In the genomic region with DNA sequence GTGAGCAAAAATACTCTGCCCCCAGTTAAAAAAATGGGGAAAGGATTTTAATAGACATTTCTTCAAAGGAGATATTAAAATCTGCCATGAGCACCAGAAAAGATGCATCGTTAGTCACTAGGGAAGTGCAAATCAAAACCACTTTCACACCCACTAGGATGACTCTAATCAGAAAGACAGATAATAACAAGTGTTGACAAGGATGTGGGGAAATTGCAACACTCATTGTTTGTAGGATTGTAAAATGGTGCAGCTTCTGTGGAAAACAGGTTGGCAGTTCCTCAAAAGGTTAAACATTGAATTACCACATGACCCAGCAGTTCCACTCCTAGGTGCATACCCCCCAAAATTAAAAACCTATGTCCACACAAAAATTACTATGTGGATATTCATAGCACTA, we compare ENCODE assay signal across 37 cellular contexts.
DNase-seq lines count a peak whose midpoint lies in the region; ATAC-seq, FAIRE-seq and TF ChIP-seq lines count a peak whose summit lies in the region.
"Had no signal": no experiment of that assay in that cellular context is flagged by ENCODE, and none has a peak within 500 bp of the region (broad histone marks: within the 10 kb centered on the region; RNA-seq: fewer than 3 reads in every experiment).

No MANE protein-coding gene starts in this region.

- no peak overlapping the region for H3K27ac ChIP-seq in HepG2 (ENCODE audit: extremely low read length, insufficient read depth, low read length)
- no peak overlapping the region for H3K27ac ChIP-seq in right lobe of liver
- H3K27ac ChIP-seq in HEK293 (ENCODE audit: extremely low read depth, low read depth, low read length): no peak overlapping the region
- peak overlapping the region; percentile 94 for H3K27ac ChIP-seq in neutrophil
- H3K27ac ChIP-seq: 22Rv1, A549, C4-2B had no signal

- H3K4me1 Mint-ChIP-seq in natural killer cell treated with Interleukin-12 subunit alpha and Interleukin-12 subunit beta and Interleukin-15 and Interleukin-18, amount 100 ng/mL, for 72 hours (ENCODE audit: low read depth in 2 of 2): peaks cover 0 to 4% of the 10 kb centered on the region in 2 donors
- no peaks in the 10 kb centered on the region for H3K4me1 Mint-ChIP-seq in activated naive CD4-positive, alpha-beta T cell treated with anti-CD3 and anti-CD28 coated beads, Interleukin-2, amount 10 ng/mL, durations not matched to agents 7 days and 5 days
- H3K4me1 Mint-ChIP-seq: B cell; CD4-positive, alpha-beta memory T cell; CD4-positive, CD25-positive, alpha-beta regulatory T cell; CD8-positive, alpha-beta memory T cell had no signal

- H3K79me2 ChIP-seq in HepG2 (ENCODE audit: insufficient read depth, low read length): no peaks in the 10 kb centered on the region

- BruUV-seq in HepG2 (replicated peaks; lab: Mats Ljungman, UMichigan): no TSS peak

- no peaks in the 10 kb centered on the region; a peak in 1 of 5 replicates for H3K27me3 ChIP-seq in HepG2 (ENCODE audit: control insufficient read depth in 1 of 2, insufficient read depth in 2 of 2, low read length in 2 of 2)
- H3K27me3 ChIP-seq in right lobe of liver: no peaks in the 10 kb centered on the region
- peaks cover 6% of the 10 kb centered on the region for H3K27me3 ChIP-seq in neutrophil
- H3K27me3 ChIP-seq: BLaER1; BLaER1 treated with 17β-estradiol and CSF1 and Interleukin-3, amounts not matched to agents 10 nM and 100 nM had no signal

- no peak overlapping the region for H3K4me2 ChIP-seq in HepG2 (ENCODE audit: low read depth, low read length)
- H3K4me2 ChIP-seq: A549 had no signal

- POLR2A ChIA-PET in HepG2 (lab: Yijun Ruan, JAX) (no interaction called here), HEK293 (lab: Yijun Ruan, JAX) (no interaction called here)

- DNase-seq in HepG2 (ENCODE audit: low spot score): no peak
- no peak for DNase-seq in right lobe of liver
- peak; percentile 59 for DNase-seq in amniotic epithelial cell (ENCODE audit: low read depth)
- no peak for DNase-seq in natural killer cell treated with Interleukin-12 subunit alpha and Interleukin-12 subunit beta and Interleukin-15 and Interleukin-18, amount 100 ng/mL, for 72 hours (ENCODE audit: low spot score)
- no peak for DNase-seq in activated naive CD4-positive, alpha-beta T cell treated with anti-CD3 and anti-CD28 coated beads, Interleukin-2, amount 10 ng/mL, durations not matched to agents 7 days and 5 days
- DNase-seq: 8988T; ACHN; AML-193; BE2C; C1 segment of cervical spinal cord; Caco-2; Calu3; CD4-positive, alpha-beta memory T cell; CD4-positive, alpha-beta T cell; CD4-positive, CD25-positive, alpha-beta regulatory T cell; CD8-positive, alpha-beta memory T cell; CD8-positive, alpha-beta T cell; COR-L47; DMS 273 treated with DMSO at 0.1 percent for 48 hours; DMS153; DMS53; DMS79; DMS79 treated with DMSO at 0.1 percent for 48 hours; DND-41; EL had no signal

- no peak overlapping the region for H2AFZ ChIP-seq in HepG2 (ENCODE audit: low read length)

- peak overlapping the region in 1 of 2 donors; percentile 47 for H3K27ac Mint-ChIP-seq in natural killer cell treated with Interleukin-12 subunit alpha and Interleukin-12 subunit beta and Interleukin-15 and Interleukin-18, amount 100 ng/mL, for 72 hours
- H3K27ac Mint-ChIP-seq in activated naive CD4-positive, alpha-beta T cell treated with anti-CD3 and anti-CD28 coated beads, Interleukin-2, amount 10 ng/mL, durations not matched to agents 7 days and 5 days: no peak overlapping the region
- H3K27ac Mint-ChIP-seq: B cell; CD14-positive monocyte; CD4-positive, alpha-beta memory T cell; CD4-positive, alpha-beta T cell; CD4-positive, CD25-positive, alpha-beta regulatory T cell; CD8-positive, alpha-beta memory T cell; CD8-positive, alpha-beta T cell had no signal

- TF ChIP-seq CTCF in HepG2 (CRISPR knock-in tag; IDR thresholded peaks at IDR 0.05): no peak
- TF ChIP-seq CTCF in right lobe of liver (IDR thresholded peaks at IDR 0.05): no peak
- no peak for TF ChIP-seq CTCF in HEK293 (tag by site-specific recombination; IDR thresholded peaks at IDR 0.05)
- TF ChIP-seq CTCF in neutrophil (IDR thresholded peaks at IDR 0.05): no peak

- FAIRE-seq in HepG2 (lab: Jason Lieb, UNC): no peak
- FAIRE-seq: A204.1, A549, D721Med had no signal

- in situ Hi-C loops in HepG2 (cut with HindIII; ENCODE audit: extremely low pct_ligation_motif_present, low pct_unique_long_range_greater_than_20kb): no loop called here

- H3K9me3 ChIP-seq in HepG2 (ENCODE audit: low read length) (no peaks in the 10 kb centered on the region), right lobe of liver (no peaks in the 10 kb centered on the region), HEK293 (ENCODE audit: control insufficient read depth, insufficient read depth, low read depth, low read length) (no peaks in the 10 kb centered on the region), neutrophil (no peaks in the 10 kb centered on the region)
- H3K9me3 ChIP-seq: A549, BE2C, Caco-2 had no signal

- peaks cover 21 to 35% of the 10 kb centered on the region in 2 donors for H3K27me3 Mint-ChIP-seq in natural killer cell treated with Interleukin-12 subunit alpha and Interleukin-12 subunit beta and Interleukin-15 and Interleukin-18, amount 100 ng/mL, for 72 hours
- peaks cover 4% of the 10 kb centered on the region for H3K27me3 Mint-ChIP-seq in activated naive CD4-positive, alpha-beta T cell treated with anti-CD3 and anti-CD28 coated beads, Interleukin-2, amount 10 ng/mL, durations not matched to agents 7 days and 5 days
- H3K27me3 Mint-ChIP-seq: CD4-positive, CD25-positive, alpha-beta regulatory T cell had no signal

- 5% methylated on average over 1 of the region's 1 CpG for WGBS in HepG2 (ENCODE audit: low lambda C conversion rate)
- WGBS in right lobe of liver (ENCODE audit: insufficient coverage, low coverage, low lambda C conversion rate, missing lambda C conversion rate): 67% methylated on average over 1 of the region's 1 CpG

- ATAC-seq in HepG2: no peak
- ATAC-seq in right lobe of liver: no peak
- ATAC-seq in HG03139 (IDR thresholded peaks at IDR 0.05; ENCODE audit: unreplicated experiment): no peak
- no peak for ATAC-seq in natural killer cell treated with Interleukin-12 subunit alpha and Interleukin-12 subunit beta and Interleukin-15 and Interleukin-18, amount 100 ng/mL, for 72 hours
- ATAC-seq: A549; CD8-positive, alpha-beta T cell had no signal

- H3K9ac ChIP-seq in HepG2 (ENCODE audit: insufficient read depth, low read depth, low read length): no peak overlapping the region
- H3K9ac ChIP-seq: BLaER1; BLaER1 treated with 17β-estradiol and CSF1 and Interleukin-3, amounts not matched to agents 10 nM and 100 nM had no signal

- no peaks in the 10 kb centered on the region for H4K20me1 ChIP-seq in HepG2 (ENCODE audit: insufficient read depth, low read length)
- H4K20me1 ChIP-seq: BLaER1; BLaER1 treated with 17β-estradiol and CSF1 and Interleukin-3, amounts not matched to agents 10 nM and 100 nM had no signal

- H3K4me1 ChIP-seq in HepG2 (ENCODE audit: insufficient read depth, low read length): no peaks in the 10 kb centered on the region
- no peaks in the 10 kb centered on the region for H3K4me1 ChIP-seq in right lobe of liver
- no peaks in the 10 kb centered on the region for H3K4me1 ChIP-seq in HEK293 (ENCODE audit: control insufficient read depth, insufficient read depth, low read length)
- H3K4me1 ChIP-seq in neutrophil (ENCODE audit: control insufficient read depth in 1 of 2, insufficient read depth in 1 of 2, low read depth in 1 of 2, low read length in 1 of 2): peaks cover 36 to 53% of the 10 kb centered on the region in 2 experiments
- H3K4me1 ChIP-seq: A549, BE2C, Caco-2 had no signal

- H3K9me3 Mint-ChIP-seq in natural killer cell treated with Interleukin-12 subunit alpha and Interleukin-12 subunit beta and Interleukin-15 and Interleukin-18, amount 100 ng/mL, for 72 hours: no peaks in the 10 kb centered on the region
- no peaks in the 10 kb centered on the region for H3K9me3 Mint-ChIP-seq in activated naive CD4-positive, alpha-beta T cell treated with anti-CD3 and anti-CD28 coated beads, Interleukin-2, amount 10 ng/mL, durations not matched to agents 7 days and 5 days
- H3K9me3 Mint-ChIP-seq: CD4-positive, alpha-beta T cell had no signal

- TF ChIP-seq EP300 in HepG2 (IDR thresholded peaks at IDR 0.05; ENCODE audit: low read depth in 2 of 2, low read length in 2 of 2) (no peak), HepG2 (CRISPR knock-in tag; IDR thresholded peaks at IDR 0.05; ENCODE audit: borderline replicate concordance) (no peak)

- H3K4me3 ChIP-seq in HepG2 (replicated peaks in 1 of 3; ENCODE audit: insufficient read depth in 1 of 3, low read depth in 2 of 3, low read length in 3 of 3): no peak overlapping the region
- no peak overlapping the region for H3K4me3 ChIP-seq in right lobe of liver
- H3K4me3 ChIP-seq in HEK293 (ENCODE audit: low read depth, low read length): no peak overlapping the region
- H3K4me3 ChIP-seq in neutrophil (ENCODE audit: low read depth in 1 of 2, low read length in 1 of 2): peak overlapping the region in 1 of 2 experiments; percentile 39
- H3K4me3 ChIP-seq: A549; BLaER1; BLaER1 treated with 17β-estradiol and CSF1 and Interleukin-3, amounts not matched to agents 10 nM and 100 nM had no signal

- intact Hi-C loops in HepG2 (cut with micrococcal nuclease; ENCODE audit: unreplicated experiment) (no loop called here), right lobe of liver (cut with DNase I) (no loop called here)

- H3K4me3 Mint-ChIP-seq in natural killer cell treated with Interleukin-12 subunit alpha and Interleukin-12 subunit beta and Interleukin-15 and Interleukin-18, amount 100 ng/mL, for 72 hours: no peak overlapping the region
- H3K4me3 Mint-ChIP-seq in activated naive CD4-positive, alpha-beta T cell treated with anti-CD3 and anti-CD28 coated beads, Interleukin-2, amount 10 ng/mL, durations not matched to agents 7 days and 5 days: no peak overlapping the region
- H3K4me3 Mint-ChIP-seq: B cell; CD14-positive monocyte; CD4-positive, alpha-beta memory T cell; CD4-positive, alpha-beta T cell; CD4-positive, CD25-positive, alpha-beta regulatory T cell; CD8-positive, alpha-beta memory T cell; CD8-positive, alpha-beta T cell had no signal

- CTCF ChIA-PET in HepG2 (lab: Yijun Ruan, JAX; ENCODE audit: low intra/inter-chr PET ratio, low total read pairs): no interaction called here
- CTCF ChIA-PET in HEK293 (lab: Yijun Ruan, JAX): interaction anchor here (0.7 to 1.3 kb wide), 2 partner anchors 130 to 153 kb away, joined by 3 read pairs; no protein-coding TSS in a partner anchor
- CTCF ChIA-PET in activated naive CD4-positive, alpha-beta T cell treated with anti-CD3 and anti-CD28 coated beads, Interleukin-2, amount 10 ng/mL, durations not matched to agents 7 days and 5 days (lab: Charles Lee): no interaction called here

- H3K36me3 ChIP-seq in HepG2 (replicated peaks in 1 of 2; ENCODE audit: control insufficient read depth in 1 of 2, insufficient read depth in 2 of 2, low read length in 2 of 2) (no peaks in the 10 kb centered on the region), right lobe of liver (no peaks in the 10 kb centered on the region), HEK293 (ENCODE audit: control insufficient read depth in 2 of 2, insufficient read depth in 1 of 2, low read length in 2 of 2) (no peaks in the 10 kb centered on the region), neutrophil (no peaks in the 10 kb centered on the region)
- H3K36me3 ChIP-seq: BE2C; BLaER1; BLaER1 treated with 17β-estradiol and CSF1 and Interleukin-3, amounts not matched to agents 10 nM and 100 nM had no signal

- no peaks in the 10 kb centered on the region for H3K36me3 Mint-ChIP-seq in natural killer cell treated with Interleukin-12 subunit alpha and Interleukin-12 subunit beta and Interleukin-15 and Interleukin-18, amount 100 ng/mL, for 72 hours
- no peaks in the 10 kb centered on the region for H3K36me3 Mint-ChIP-seq in activated naive CD4-positive, alpha-beta T cell treated with anti-CD3 and anti-CD28 coated beads, Interleukin-2, amount 10 ng/mL, durations not matched to agents 7 days and 5 days
- H3K36me3 Mint-ChIP-seq: CD14-positive monocyte; CD4-positive, CD25-positive, alpha-beta regulatory T cell; CD8-positive, alpha-beta memory T cell; CD8-positive, alpha-beta T cell had no signal

- TF ChIP-seq POLR2A in HepG2 (IDR thresholded peaks at IDR 0.05; ENCODE audit: insufficient read depth in 1 of 2, low read depth in 2 of 2, low read length in 2 of 2): no peak
- TF ChIP-seq POLR2A in right lobe of liver (IDR thresholded peaks at IDR 0.05): no peak

- TF ChIP-seq RAD21 in HepG2 (CRISPR knock-in tag; IDR thresholded peaks at IDR 0.05): no peak
